Comparison of ENCODE assay signal across 12 cellular contexts in the genomic region with DNA sequence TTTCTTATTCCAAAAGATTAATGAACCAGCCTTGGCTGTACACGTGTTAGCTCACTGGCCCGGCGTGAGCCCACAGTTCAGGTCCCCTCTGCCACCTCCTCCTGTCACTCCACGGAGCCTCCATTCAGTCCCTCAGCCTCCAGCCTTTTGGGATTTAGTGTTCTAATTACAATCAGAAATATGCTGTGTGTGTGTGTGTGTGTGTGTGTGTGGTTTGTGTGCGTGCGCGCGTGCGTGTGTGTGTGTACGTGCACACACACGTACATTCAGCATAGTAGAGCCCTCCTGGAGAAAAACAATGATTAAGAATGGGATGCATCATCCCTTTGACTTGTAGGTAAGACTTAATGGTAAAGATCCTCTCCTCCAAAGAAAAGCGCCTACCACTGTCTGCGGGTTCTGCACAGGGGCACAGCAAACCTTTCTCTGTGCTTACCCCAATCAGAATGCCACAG. TPM values are rescaled to one million over a fixed set of nuclear protein-coding genes. Genes with fewer than 3 reads are reported as not detected.
DNase-seq lines count a peak whose midpoint lies in the region; ATAC-seq, FAIRE-seq and TF ChIP-seq lines count a peak whose summit lies in the region.
"Had no signal": no experiment of that assay in that cellular context is flagged by ENCODE, and none has a peak within 500 bp of the region (broad histone marks: within the 10 kb centered on the region; RNA-seq: fewer than 3 reads in every experiment).

No MANE protein-coding gene starts in this region.

- no peak for ATAC-seq in HG02588 (IDR thresholded peaks at IDR 0.05; ENCODE audit: unreplicated experiment)
- ATAC-seq: K562 had no signal

- peak overlapping the region; percentile 72 for H3K4me3 Mint-ChIP-seq in T-helper 2 cell treated with Interferon-gamma antibody and Interleukin-4, amounts not matched to agents 5 μg/mL and 100 μg/mL, for 36 hours
- peak overlapping the region; percentile 80 for H3K4me3 Mint-ChIP-seq in astrocyte (ENCODE audit: unreplicated experiment)

- H3K4me2 ChIP-seq in astrocyte (ENCODE audit: low read length) = peak overlapping the region; percentile 86

- no peaks in the 10 kb centered on the region for H3K36me3 Mint-ChIP-seq in T-helper 2 cell treated with Interferon-gamma antibody and Interleukin-4, amounts not matched to agents 5 μg/mL and 100 μg/mL, for 36 hours (ENCODE audit: low read depth)
- peaks cover 8% of the 10 kb centered on the region for H3K36me3 Mint-ChIP-seq in astrocyte (ENCODE audit: low read depth, unreplicated experiment)

- DNase-seq in T-helper 2 cell treated with Interferon-gamma antibody and Interleukin-4, amounts not matched to agents 5 μg/mL and 100 μg/mL, for 36 hours (ENCODE audit: low spot score) = no peak
- no peak for DNase-seq in T-helper 2 cell
- peak; percentile 47 for DNase-seq in astrocyte (ENCODE audit: low read depth)
- no peak for DNase-seq in kidney epithelial cell (ENCODE audit: low read depth)
- DNase-seq in superior temporal gyrus (ENCODE audit: extremely low spot score) = no peak
- no peak for DNase-seq in ecto neural progenitor cell (ENCODE audit: low spot score)
- DNase-seq: SHP77 had no signal

- peaks cover 23% of the 10 kb centered on the region for H3K79me2 ChIP-seq in astrocyte (ENCODE audit: insufficient read depth, low read length)

- H3K4me1 ChIP-seq in astrocyte (ENCODE audit: insufficient read depth, low read length) = peaks cover 32% of the 10 kb centered on the region
- H3K4me1 ChIP-seq in stomach smooth muscle (ENCODE audit: control insufficient read depth, insufficient read depth, low read length) = peaks cover 16% of the 10 kb centered on the region

- no peak overlapping the region for H3K27ac Mint-ChIP-seq in T-helper 2 cell treated with Interferon-gamma antibody and Interleukin-4, amounts not matched to agents 5 μg/mL and 100 μg/mL, for 36 hours
- H3K27ac Mint-ChIP-seq in astrocyte (ENCODE audit: unreplicated experiment) = no peak overlapping the region

- peaks cover 47% of the 10 kb centered on the region for H3K27me3 Mint-ChIP-seq in T-helper 2 cell treated with Interferon-gamma antibody and Interleukin-4, amounts not matched to agents 5 μg/mL and 100 μg/mL, for 36 hours (ENCODE audit: low read depth)
- H3K27me3 Mint-ChIP-seq in astrocyte (ENCODE audit: low read depth, unreplicated experiment) = peaks cover 61% of the 10 kb centered on the region

- no peak for FAIRE-seq in astrocyte (lab: Jason Lieb, UNC)
- FAIRE-seq: A204.1, K562 had no signal

- H3K9me3 Mint-ChIP-seq in T-helper 2 cell treated with Interferon-gamma antibody and Interleukin-4, amounts not matched to agents 5 μg/mL and 100 μg/mL, for 36 hours = peaks cover 8% of the 10 kb centered on the region
- peaks cover 1% of the 10 kb centered on the region for H3K9me3 Mint-ChIP-seq in astrocyte (ENCODE audit: unreplicated experiment)

- H4K20me1 ChIP-seq in astrocyte (ENCODE audit: insufficient read depth, low read length) = no peaks in the 10 kb centered on the region

- peak overlapping the region; percentile 27 for H3K27ac ChIP-seq in astrocyte (ENCODE audit: low read depth, low read length)
- no peak overlapping the region for H3K27ac ChIP-seq in stomach smooth muscle (ENCODE audit: low read length)
- H3K27ac ChIP-seq: neutrophil had no signal

- peak overlapping the region; percentile 94 for H2AFZ ChIP-seq in astrocyte (ENCODE audit: low read depth, low read length)

- peaks cover 1% of the 10 kb centered on the region for H3K9me3 ChIP-seq in astrocyte (ENCODE audit: insufficient read depth, low read depth, low read length)
- no peaks in the 10 kb centered on the region for H3K9me3 ChIP-seq in stomach smooth muscle (ENCODE audit: control insufficient read depth in 2 of 2, low read length in 2 of 2)
- H3K9me3 ChIP-seq: neutrophil had no signal

- H3K9ac ChIP-seq in astrocyte (ENCODE audit: low read length) (peak overlapping the region; percentile 83), stomach smooth muscle (ENCODE audit: low read length in 2 of 2) (peak overlapping the region; percentile 36 to 39)

- H3K4me3 ChIP-seq in astrocyte (ENCODE audit: insufficient read depth, low read depth, low read length) = peak overlapping the region; percentile 74
- peak overlapping the region; percentile 53 for H3K4me3 ChIP-seq in kidney epithelial cell (ENCODE audit: low read depth, low read length)
- H3K4me3 ChIP-seq in stomach smooth muscle (ENCODE audit: low read length in 2 of 2) = peak overlapping the region; percentile 70 to 74
- H3K4me3 ChIP-seq: K562 had no signal

- no peaks in the 10 kb centered on the region for H3K36me3 ChIP-seq in astrocyte (ENCODE audit: insufficient read depth, low read length)
- H3K36me3 ChIP-seq in kidney epithelial cell (ENCODE audit: control insufficient read depth, insufficient read depth, low read length) = no peaks in the 10 kb centered on the region
- no peaks in the 10 kb centered on the region for H3K36me3 ChIP-seq in stomach smooth muscle (ENCODE audit: control insufficient read depth in 2 of 2, insufficient read depth in 2 of 2, low read length in 2 of 2)
- H3K36me3 ChIP-seq: neutrophil had no signal

- peaks cover 21% of the 10 kb centered on the region for H3K4me1 Mint-ChIP-seq in T-helper 2 cell treated with Interferon-gamma antibody and Interleukin-4, amounts not matched to agents 5 μg/mL and 100 μg/mL, for 36 hours (ENCODE audit: low read depth)
- peaks cover 7% of the 10 kb centered on the region for H3K4me1 Mint-ChIP-seq in astrocyte (ENCODE audit: low read depth, unreplicated experiment)

- TF ChIP-seq CTCF in astrocyte (IDR thresholded peaks at IDR 0.05; ENCODE audit: insufficient read depth, low read depth, low read length) = no peak
- TF ChIP-seq CTCF in kidney epithelial cell (IDR thresholded peaks at IDR 0.05; ENCODE audit: insufficient read depth, low read length, poor library complexity, severe bottlenecking) = no peak

- H3K27me3 ChIP-seq in astrocyte (ENCODE audit: insufficient read depth, low read length) (no peaks in the 10 kb centered on the region), kidney epithelial cell (ENCODE audit: control insufficient read depth, insufficient read depth, low read length) (no peaks in the 10 kb centered on the region), stomach smooth muscle (ENCODE audit: control insufficient read depth in 1 of 2, insufficient read depth in 2 of 2, low read length in 2 of 2) (peaks cover 5 to 10% of the 10 kb centered on the region in 2 donors)

RNA-seq across cellular contexts. Expression of gene CA12, which starts 0.8 kb away (rescaled TPM):
- total RNA-seq in astrocyte (0.54 and 0.70 TPM in 2 replicates), kidney epithelial cell (2.9 and 4.3 TPM in 2 replicates)
